10 cellular contexts compared by ENCODE assay signal in genomic region chr1:183912265-183912886, GRCh38.
A peak's percentile ranks its signal among the peaks of the same experiment; 100 is the strongest.
DNase-seq lines count a peak whose midpoint lies in the region; ATAC-seq and TF ChIP-seq lines count a peak whose summit lies in the region.
"Had no signal": no experiment of that assay in that cellular context is flagged by ENCODE, and none has a peak within 500 bp of the region (broad histone marks: within the 10 kb centered on the region; RNA-seq: fewer than 3 reads in every experiment).

No MANE protein-coding gene starts in this region.

- no peaks in the 10 kb centered on the region for H3K9me3 ChIP-seq in OCI-LY7 (ENCODE audit: low read length)
- H3K9me3 ChIP-seq in tibial artery, result no peaks in the 10 kb centered on the region

- peaks cover 22% of the 10 kb centered on the region for H3K4me1 ChIP-seq in OCI-LY7 (ENCODE audit: insufficient read depth, low read length, poor library complexity, severe bottlenecking)
- H3K4me1 ChIP-seq in tibial artery, result peaks cover 0 to 7% (median 7%) of the 10 kb centered on the region in 4 donors

- H3K27ac ChIP-seq in OCI-LY7 (ENCODE audit: low read depth, low read length, poor library complexity, severe bottlenecking), result no peak overlapping the region
- H3K27ac ChIP-seq in tibial artery, result no peak overlapping the region

- intact Hi-C loops in OCI-LY7 (cut with micrococcal nuclease; ENCODE audit: unreplicated experiment) (loop anchor here (5.0 kb wide), 1 partner anchor 450 kb away; no protein-coding TSS in a partner anchor), tibial artery (cut with DNase I; ENCODE audit: low total_unique reads) (no loop called here)

- H3K79me2 ChIP-seq in OCI-LY7 (ENCODE audit: insufficient read depth, low read depth, low read length), result no peaks in the 10 kb centered on the region

- no peaks in the 10 kb centered on the region for H3K36me3 ChIP-seq in OCI-LY7 (ENCODE audit: insufficient read depth, low read length)
- H3K36me3 ChIP-seq in tibial artery, result peaks cover 10 to 53% (median 49%) of the 10 kb centered on the region in 3 donors

- peaks cover 11% of the 10 kb centered on the region; the same call in 1 of the 2 replicates for H4K20me1 ChIP-seq in OCI-LY7 (ENCODE audit: insufficient read depth, low read length)

- no peak overlapping the region for H2AFZ ChIP-seq in OCI-LY7 (ENCODE audit: low read length)

- no peaks in the 10 kb centered on the region for H3K27me3 ChIP-seq in tibial artery

- TF ChIP-seq CTCF in OCI-LY7 (conservative IDR thresholded peaks at IDR 0.05; ENCODE audit: low read length), result no peak
- no peak for TF ChIP-seq CTCF in tibial artery (IDR thresholded peaks at IDR 0.05)

- peak overlapping the region; percentile 46 for H3K4me2 ChIP-seq in OCI-LY7 (ENCODE audit: low read length)

- no peaks in the 10 kb centered on the region for H3K9me2 ChIP-seq in OCI-LY7 (ENCODE audit: insufficient read depth, low read length)

- no TSS peak for BruUV-seq in OCI-LY7 (replicated peaks; lab: Mats Ljungman, UMichigan)

- H3K4me3 ChIP-seq in OCI-LY7 (ENCODE audit: low read depth, low read length, poor library complexity, severe bottlenecking) (no peak overlapping the region), tibial artery (no peak overlapping the region)

- CTCF ChIA-PET in OCI-LY7 (lab: Charles Lee; ENCODE audit: unreplicated experiment), result no interaction called here

- ATAC-seq in GM18498 (IDR thresholded peaks at IDR 0.05; ENCODE audit: unreplicated experiment), result peak; percentile 58
- peak; percentile 49 for ATAC-seq in GM21367 (IDR thresholded peaks at IDR 0.05; ENCODE audit: unreplicated experiment)
- ATAC-seq in HG03066 (IDR thresholded peaks at IDR 0.05; ENCODE audit: low read depth, unreplicated experiment), result peak; percentile 63

- DNase-seq in OCI-LY7 (ENCODE audit: low spot score), result peak; percentile 60
- DNase-seq in LoVo (ENCODE audit: low spot score), result no peak
- DNase-seq in tibial artery, result no peak
- no peak for DNase-seq in Ammon's horn (ENCODE audit: low spot score)
- no peak for DNase-seq in NCI-H1092 treated with DMSO at 0.1 percent for 48 hours (lab: John Stamatoyannopoulos, UW)
- DNase-seq: activated CD8-positive, alpha-beta memory T cell treated with anti-CD3 and anti-CD28 coated beads, Interleukin-2, amount 50 U/mL, for 48 hours; NCI-H524 had no signal

- POLR2A ChIA-PET in OCI-LY7 (lab: Charles Lee), result no interaction called here
